Comparison of ENCODE assay signal across 13 cellular contexts in the genomic region with DNA sequence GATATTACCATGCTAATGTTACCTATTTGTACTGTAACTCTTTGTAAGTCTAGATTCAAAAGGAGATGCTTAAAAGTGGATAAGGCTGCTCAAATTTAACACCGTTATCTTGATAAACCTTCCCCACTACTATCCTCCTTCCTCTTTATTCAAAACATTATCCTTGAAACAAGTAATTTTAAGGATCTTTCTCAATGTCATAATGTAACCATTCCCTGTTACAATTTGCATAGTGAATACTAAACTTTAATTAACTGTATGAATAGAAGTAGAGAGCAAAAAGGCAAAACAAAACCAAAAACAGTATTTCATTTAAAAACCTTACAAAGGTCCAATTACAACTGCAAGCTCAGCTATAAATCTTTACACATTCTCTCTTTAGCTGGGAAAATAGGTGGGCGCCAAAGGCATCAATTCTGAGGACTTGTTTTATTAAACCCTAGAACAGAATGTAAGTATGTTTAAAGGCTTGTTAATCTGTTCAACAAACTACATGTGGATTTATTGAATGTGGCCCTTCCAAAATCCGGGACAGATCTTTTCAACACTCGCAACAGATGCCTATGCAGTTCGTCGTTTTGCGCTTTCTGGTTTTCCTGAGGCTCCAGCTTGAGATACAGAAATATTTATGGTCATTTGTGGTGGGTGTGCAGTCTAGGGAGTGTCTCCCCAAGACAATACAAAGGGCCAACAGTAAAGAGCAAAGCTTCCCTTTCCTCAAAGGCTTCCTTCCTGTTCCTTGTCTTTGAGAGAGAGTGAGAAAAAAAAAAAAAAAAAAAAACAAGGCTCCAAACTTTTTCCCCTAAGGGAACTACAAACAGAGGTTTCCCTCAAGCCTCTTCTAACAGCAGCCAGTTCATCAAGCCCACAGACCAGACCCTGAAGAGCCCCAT. TPM values are rescaled to one million over a fixed set of nuclear protein-coding genes. Genes with fewer than 3 reads are reported as not detected.
A peak's percentile ranks its signal among the peaks of the same experiment; 100 is the strongest.
DNase-seq lines count a peak whose midpoint lies in the region; TF ChIP-seq lines count a peak whose summit lies in the region.
"Had no signal": no experiment of that assay in that cellular context is flagged by ENCODE, and none has a peak within 500 bp of the region (broad histone marks: within the 10 kb centered on the region; RNA-seq: fewer than 3 reads in every experiment).

No MANE protein-coding gene starts in this region.

- intact Hi-C loops in MCF 10A (cut with micrococcal nuclease) = no loop called here
- intact Hi-C loops in breast epithelium (cut with DNase I; ENCODE audit: low total_unique reads) = no loop called here
- intact Hi-C loops in vagina (cut with DNase I) = no loop called here

- H3K27ac ChIP-seq in breast epithelium (peak overlapping the region in 1 of 2 donors; percentile 35), vagina (peak overlapping the region; percentile 51)

- no peak for DNase-seq in MCF 10A (ENCODE audit: unreplicated experiment)
- no peak for DNase-seq in breast epithelium (ENCODE audit: low spot score in 2 of 2)
- DNase-seq in endothelial cell (ENCODE audit: low spot score) = no peak
- no peak for DNase-seq in mesothelial cell of epicardium (ENCODE audit: low spot score in 2 of 2, unreplicated experiment in 2 of 2)
- no peak for DNase-seq in vagina (ENCODE audit: extremely low spot score in 2 of 2)
- no peak for DNase-seq in stimulated activated CD8-positive, alpha-beta memory T cell treated with anti-CD3 and anti-CD28 coated beads, Interleukin-4, amount 100 ng/mL, for 48 hours
- DNase-seq in midbrain (lab: John Stamatoyannopoulos, UW) = no peak
- no peak for DNase-seq in SIG-M5 treated with dmso at 0.1 percent for 504 hours (lab: John Stamatoyannopoulos, UW; ENCODE audit: unreplicated experiment)
- DNase-seq: activated CD4-positive, CD25-positive, alpha-beta regulatory T cell treated with anti-CD3 and anti-CD28 coated beads, Interleukin-2, amount 50 U/mL, for 72 hours; gastrocnemius medialis; NCI-H446 treated with DMSO at 0.1 percent for 48 hours; SHP77 treated with DMSO at 0.1 percent for 48 hours had no signal

- H3K27ac Mint-ChIP-seq in MCF 10A (ENCODE audit: low read depth, unreplicated experiment) (peak overlapping the region; percentile 79), endothelial cell (ENCODE audit: unreplicated experiment) (peak overlapping the region; percentile 93), mesothelial cell of epicardium (peak overlapping the region; percentile 17)

- no peaks in the 10 kb centered on the region for H3K9me3 ChIP-seq in breast epithelium
- H3K9me3 ChIP-seq in vagina = no peaks in the 10 kb centered on the region
- H3K9me3 ChIP-seq: gastrocnemius medialis had no signal

- H3K4me1 ChIP-seq in breast epithelium (peaks cover 0 to 3% of the 10 kb centered on the region in 2 donors), vagina (peaks cover 53% of the 10 kb centered on the region)

- no peak overlapping the region for H3K4me3 Mint-ChIP-seq in MCF 10A (ENCODE audit: unreplicated experiment)
- H3K4me3 Mint-ChIP-seq in endothelial cell (ENCODE audit: unreplicated experiment) = peak overlapping the region; percentile 28
- H3K4me3 Mint-ChIP-seq in mesothelial cell of epicardium = no peak overlapping the region
- H3K4me3 Mint-ChIP-seq: central memory CD8-positive, alpha-beta T cell had no signal

- CTCF ChIA-PET in MCF 10A (lab: Yijun Ruan, JAX) = interaction anchor here (0.6 kb wide), 2 partner anchors 122 to 998 kb away, joined by 3 read pairs; no protein-coding TSS in a partner anchor

- TF ChIP-seq POLR2A in breast epithelium (IDR thresholded peaks at IDR 0.05) = no peak
- TF ChIP-seq POLR2A in vagina (IDR thresholded peaks at IDR 0.05) = no peak

- POLR2A ChIA-PET in MCF 10A (lab: Yijun Ruan, JAX) = interaction anchor here (0.5 to 2.6 kb wide), 9 partner anchors 9 to 184 kb away, joined by 3 to 18 read pairs (median 3); a partner anchor contains a TSS

- H3K9me3 Mint-ChIP-seq in MCF 10A (ENCODE audit: unreplicated experiment) (no peaks in the 10 kb centered on the region), endothelial cell (ENCODE audit: unreplicated experiment) (no peaks in the 10 kb centered on the region), mesothelial cell of epicardium (no peaks in the 10 kb centered on the region)
- H3K9me3 Mint-ChIP-seq: central memory CD8-positive, alpha-beta T cell had no signal

- H3K27me3 Mint-ChIP-seq in MCF 10A (ENCODE audit: insufficient read depth, unreplicated experiment) (no peaks in the 10 kb centered on the region), endothelial cell (ENCODE audit: unreplicated experiment) (no peaks in the 10 kb centered on the region), mesothelial cell of epicardium (ENCODE audit: low read depth) (no peaks in the 10 kb centered on the region)

- no TSS peak for BruUV-seq in MCF 10A (replicated peaks; lab: Mats Ljungman, UMichigan)

- H3K4me3 ChIP-seq in breast epithelium = peak overlapping the region in 1 of 3 donors; percentile 19
- peak overlapping the region in 1 of 2 donors; percentile 5 for H3K4me3 ChIP-seq in vagina
- H3K4me3 ChIP-seq: gastrocnemius medialis had no signal

- no peaks in the 10 kb centered on the region for H3K36me3 ChIP-seq in breast epithelium
- no peaks in the 10 kb centered on the region for H3K36me3 ChIP-seq in vagina
- H3K36me3 ChIP-seq: gastrocnemius medialis had no signal

- H3K36me3 Mint-ChIP-seq in MCF 10A (ENCODE audit: insufficient read depth, unreplicated experiment) (no peaks in the 10 kb centered on the region), endothelial cell (ENCODE audit: low read depth, unreplicated experiment) (peaks cover 31% of the 10 kb centered on the region), mesothelial cell of epicardium (peaks cover 7% of the 10 kb centered on the region)

- H3K4me1 Mint-ChIP-seq in MCF 10A (ENCODE audit: insufficient read depth, unreplicated experiment) = peaks cover 42% of the 10 kb centered on the region
- peaks cover 57% of the 10 kb centered on the region for H3K4me1 Mint-ChIP-seq in endothelial cell (ENCODE audit: unreplicated experiment)
- peaks cover 28% of the 10 kb centered on the region for H3K4me1 Mint-ChIP-seq in mesothelial cell of epicardium
- H3K4me1 Mint-ChIP-seq: central memory CD8-positive, alpha-beta T cell had no signal

- TF ChIP-seq CTCF in MCF 10A (IDR thresholded peaks at IDR 0.05; ENCODE audit: unreplicated experiment) = no peak
- no peak for TF ChIP-seq CTCF in breast epithelium (IDR thresholded peaks at IDR 0.05)
- TF ChIP-seq CTCF in endothelial cell (IDR thresholded peaks at IDR 0.05; ENCODE audit: unreplicated experiment) = no peak
- TF ChIP-seq CTCF in mesothelial cell of epicardium (IDR thresholded peaks at IDR 0.05; ENCODE audit: unreplicated experiment) = no peak
- TF ChIP-seq CTCF in vagina (IDR thresholded peaks at IDR 0.05) = no peak

- H3K27me3 ChIP-seq in breast epithelium (no peaks in the 10 kb centered on the region), vagina (no peaks in the 10 kb centered on the region)
- H3K27me3 ChIP-seq: gastrocnemius medialis had no signal

RNA-seq across cellular contexts. Expression of a gene that starts 15.1 kb away (rescaled TPM):
- total RNA-seq in MCF 10A (2022) (24.1 and 33.5 TPM in 2 replicates), breast epithelium (10 to 100 TPM; 40.0 to 60.4 (median 49.6) TPM), endothelial cell (ENCODE audit: unreplicated experiment) (139 TPM), mesothelial cell of epicardium (52.2 to 57.0 TPM (median 54.4 TPM) in 3 replicates), vagina (43.0 TPM)

Comparison
In these comparisons a context has a peak if more than half of its experiments do, and no peak if none do; other contexts are left out.
1. H3K27ac Mint-ChIP-seq: peak in every context shown above with its lines; median percentile 93 in endothelial cell; 79 in MCF 10A; 17 in mesothelial cell of epicardium.